In genomic region chr2:33581857-33582256, GRCh38 we compare ENCODE assay signal across 22 cellular contexts. TPM values are rescaled to one million over a fixed set of nuclear protein-coding genes. Genes with fewer than 3 reads are reported as not detected.
DNase-seq lines count a peak whose midpoint lies in the region; ATAC-seq lines count a peak whose summit lies in the region.
"Had no signal": no experiment of that assay in that cellular context is flagged by ENCODE, and none has a peak within 500 bp of the region (broad histone marks: within the 10 kb centered on the region; RNA-seq: fewer than 3 reads in every experiment).

No MANE protein-coding gene starts in this region.

- H3K4me3 Mint-ChIP-seq in activated naive CD8-positive, alpha-beta T cell: no peak overlapping the region
- H3K4me3 Mint-ChIP-seq in activated naive CD8-positive, alpha-beta T cell treated with anti-CD3 and anti-CD28 coated beads for 36 hours: no peak overlapping the region
- H3K4me3 Mint-ChIP-seq in activated T-helper 2 cell treated with anti-CD3 and anti-CD28 coated beads, Interferon-gamma antibody, Interleukin-2, Interleukin-4, amounts not matched to agents 10 μg/mL and 5 μg/mL and 100 μg/mL, durations not matched to agents 14 hours and 24 hours and 36 hours (ENCODE audit: low read depth): peak overlapping the region; percentile 1
- H3K4me3 Mint-ChIP-seq in stimulated activated effector memory CD8-positive, alpha-beta T cell treated with anti-CD3 and anti-CD28 coated beads, Interleukin-12 subunit alpha, Interleukin-12 subunit beta, amount 100 ng/mL, for 72 hours: no peak overlapping the region
- H3K4me3 Mint-ChIP-seq: activated CD8-positive, alpha-beta memory T cell treated with anti-CD3 and anti-CD28 coated beads, Interleukin-2, amount 10 ng/mL, durations not matched to agents 7 days and 5 days; endodermal cell had no signal

- no peak for DNase-seq in activated naive CD8-positive, alpha-beta T cell treated with anti-CD3 and anti-CD28 coated beads for 36 hours
- DNase-seq in KG1 (lab: John Stamatoyannopoulos, UW) (peak; percentile 32), NCI-H748 treated with DMSO at 0.1 percent for 48 hours (lab: John Stamatoyannopoulos, UW) (no peak), GM19238 (ENCODE audit: insufficient read length, low spot score) (no peak)
- no peak for DNase-seq in activated T-helper 2 cell treated with anti-CD3 and anti-CD28 coated beads, Interferon-gamma antibody, Interleukin-2, Interleukin-4, amounts not matched to agents 10 μg/mL and 5 μg/mL and 100 μg/mL, durations not matched to agents 14 hours and 24 hours and 36 hours (ENCODE audit: low spot score)
- DNase-seq in stimulated activated effector memory CD8-positive, alpha-beta T cell treated with anti-CD3 and anti-CD28 coated beads, Interleukin-12 subunit alpha, Interleukin-12 subunit beta, amount 100 ng/mL, for 72 hours (ENCODE audit: low spot score in 2 of 2): no peak
- DNase-seq: activated CD4-positive, alpha-beta T cell treated with anti-CD3 and anti-CD28 coated beads for 48 hours; activated CD8-positive, alpha-beta memory T cell treated with anti-CD3 and anti-CD28 coated beads, Interleukin-2, amount 10 ng/mL, durations not matched to agents 7 days and 5 days; activated effector memory CD4-positive, alpha-beta T cell treated with Interleukin-2 at 50 U/mL for 16 hours; endodermal cell; hypothalamus; IMR-90; MG63; NCI-H146; NCI-H510A treated with DMSO at 0.1 percent for 48 hours; psoas muscle; SHP77 treated with DMSO at 0.1 percent for 48 hours; stimulated activated CD8-positive, alpha-beta memory T cell treated with anti-CD3 and anti-CD28 coated beads, Interleukin-4, amount 100 ng/mL, for 48 hours; trophoblast cell had no signal

- peak overlapping the region; percentile 13 for H3K27ac Mint-ChIP-seq in activated naive CD8-positive, alpha-beta T cell
- H3K27ac Mint-ChIP-seq in activated naive CD8-positive, alpha-beta T cell treated with anti-CD3 and anti-CD28 coated beads for 36 hours: no peak overlapping the region
- peak overlapping the region; percentile 64 for H3K27ac Mint-ChIP-seq in activated T-helper 2 cell treated with anti-CD3 and anti-CD28 coated beads, Interferon-gamma antibody, Interleukin-2, Interleukin-4, amounts not matched to agents 10 μg/mL and 5 μg/mL and 100 μg/mL, durations not matched to agents 14 hours and 24 hours and 36 hours
- peak overlapping the region; percentile 38 for H3K27ac Mint-ChIP-seq in stimulated activated effector memory CD8-positive, alpha-beta T cell treated with anti-CD3 and anti-CD28 coated beads, Interleukin-12 subunit alpha, Interleukin-12 subunit beta, amount 100 ng/mL, for 72 hours
- H3K27ac Mint-ChIP-seq: activated CD8-positive, alpha-beta memory T cell treated with anti-CD3 and anti-CD28 coated beads, Interleukin-2, amount 10 ng/mL, durations not matched to agents 7 days and 5 days; endodermal cell had no signal

- H3K9me3 Mint-ChIP-seq in activated naive CD8-positive, alpha-beta T cell (ENCODE audit: low read depth): no peaks in the 10 kb centered on the region
- no peaks in the 10 kb centered on the region for H3K9me3 Mint-ChIP-seq in activated naive CD8-positive, alpha-beta T cell treated with anti-CD3 and anti-CD28 coated beads for 36 hours
- H3K9me3 Mint-ChIP-seq in activated T-helper 2 cell treated with anti-CD3 and anti-CD28 coated beads, Interferon-gamma antibody, Interleukin-2, Interleukin-4, amounts not matched to agents 10 μg/mL and 5 μg/mL and 100 μg/mL, durations not matched to agents 14 hours and 24 hours and 36 hours: no peaks in the 10 kb centered on the region
- H3K9me3 Mint-ChIP-seq in stimulated activated effector memory CD8-positive, alpha-beta T cell treated with anti-CD3 and anti-CD28 coated beads, Interleukin-12 subunit alpha, Interleukin-12 subunit beta, amount 100 ng/mL, for 72 hours: no peaks in the 10 kb centered on the region
- H3K9me3 Mint-ChIP-seq: endodermal cell had no signal

- no peaks in the 10 kb centered on the region for H3K27me3 Mint-ChIP-seq in activated naive CD8-positive, alpha-beta T cell
- no peaks in the 10 kb centered on the region for H3K27me3 Mint-ChIP-seq in activated naive CD8-positive, alpha-beta T cell treated with anti-CD3 and anti-CD28 coated beads for 36 hours
- H3K27me3 Mint-ChIP-seq in activated T-helper 2 cell treated with anti-CD3 and anti-CD28 coated beads, Interferon-gamma antibody, Interleukin-2, Interleukin-4, amounts not matched to agents 10 μg/mL and 5 μg/mL and 100 μg/mL, durations not matched to agents 14 hours and 24 hours and 36 hours (ENCODE audit: low read depth): no peaks in the 10 kb centered on the region
- H3K27me3 Mint-ChIP-seq: activated CD8-positive, alpha-beta memory T cell treated with anti-CD3 and anti-CD28 coated beads, Interleukin-2, amount 10 ng/mL, durations not matched to agents 7 days and 5 days had no signal

- peaks cover 2% of the 10 kb centered on the region for H3K36me3 Mint-ChIP-seq in activated naive CD8-positive, alpha-beta T cell
- H3K36me3 Mint-ChIP-seq in activated naive CD8-positive, alpha-beta T cell treated with anti-CD3 and anti-CD28 coated beads for 36 hours: peaks cover 15% of the 10 kb centered on the region
- peaks cover 40% of the 10 kb centered on the region for H3K36me3 Mint-ChIP-seq in activated T-helper 2 cell treated with anti-CD3 and anti-CD28 coated beads, Interferon-gamma antibody, Interleukin-2, Interleukin-4, amounts not matched to agents 10 μg/mL and 5 μg/mL and 100 μg/mL, durations not matched to agents 14 hours and 24 hours and 36 hours (ENCODE audit: low read depth)
- H3K36me3 Mint-ChIP-seq in stimulated activated effector memory CD8-positive, alpha-beta T cell treated with anti-CD3 and anti-CD28 coated beads, Interleukin-12 subunit alpha, Interleukin-12 subunit beta, amount 100 ng/mL, for 72 hours: peaks cover 58% of the 10 kb centered on the region

- intact Hi-C loops in activated T-helper 2 cell treated with anti-CD3 and anti-CD28 coated beads, Interferon-gamma antibody, Interleukin-2, Interleukin-4, amounts not matched to agents 10 μg/mL and 5 μg/mL and 100 μg/mL, durations not matched to agents 14 hours and 24 hours and 36 hours (cut with micrococcal nuclease): loop anchor here (2.0 to 10.0 kb wide), 8 partner anchors 85 to 1027 kb away; partner anchors contain the start of gene LTBP1

- no peak for ATAC-seq in stimulated activated effector memory CD8-positive, alpha-beta T cell treated with anti-CD3 and anti-CD28 coated beads, Interleukin-12 subunit alpha, Interleukin-12 subunit beta, amount 100 ng/mL, for 72 hours
- ATAC-seq in HG02571 (IDR thresholded peaks at IDR 0.05; ENCODE audit: unreplicated experiment): no peak
- ATAC-seq: activated CD8-positive, alpha-beta memory T cell treated with anti-CD3 and anti-CD28 coated beads, Interleukin-2, amount 10 ng/mL, durations not matched to agents 7 days and 5 days; gastroesophageal sphincter; psoas muscle had no signal

- peaks cover 17% of the 10 kb centered on the region for H3K4me1 Mint-ChIP-seq in activated naive CD8-positive, alpha-beta T cell (ENCODE audit: low read depth)
- peaks cover 12% of the 10 kb centered on the region for H3K4me1 Mint-ChIP-seq in activated naive CD8-positive, alpha-beta T cell treated with anti-CD3 and anti-CD28 coated beads for 36 hours
- peaks cover 18% of the 10 kb centered on the region for H3K4me1 Mint-ChIP-seq in activated T-helper 2 cell treated with anti-CD3 and anti-CD28 coated beads, Interferon-gamma antibody, Interleukin-2, Interleukin-4, amounts not matched to agents 10 μg/mL and 5 μg/mL and 100 μg/mL, durations not matched to agents 14 hours and 24 hours and 36 hours (ENCODE audit: low read depth)
- no peaks in the 10 kb centered on the region for H3K4me1 Mint-ChIP-seq in stimulated activated effector memory CD8-positive, alpha-beta T cell treated with anti-CD3 and anti-CD28 coated beads, Interleukin-12 subunit alpha, Interleukin-12 subunit beta, amount 100 ng/mL, for 72 hours

RNA-seq across cellular contexts. Expression of gene FAM98A, which starts 17.2 kb away (rescaled TPM):
- total RNA-seq in activated naive CD8-positive, alpha-beta T cell treated with anti-CD3 and anti-CD28 coated beads for 36 hours: 10 to 100 TPM; 74.3 to 77.3 TPM
- 62.7 and 63.8 TPM in 2 replicates for total RNA-seq in activated T-helper 2 cell treated with anti-CD3 and anti-CD28 coated beads, Interferon-gamma antibody, Interleukin-2, Interleukin-4, amounts not matched to agents 10 μg/mL and 5 μg/mL and 100 μg/mL, durations not matched to agents 14 hours and 24 hours and 36 hours
